Comparison of ENCODE assay signal across 23 cellular contexts in genomic region chr3:42886294-42886822, GRCh38. TPM values are rescaled to one million over a fixed set of nuclear protein-coding genes. Genes with fewer than 3 reads are reported as not detected.
A peak's percentile ranks its signal among the peaks of the same experiment; 100 is the strongest.
DNase-seq lines count a peak whose midpoint lies in the region; ATAC-seq, FAIRE-seq and TF ChIP-seq lines count a peak whose summit lies in the region.
"Had no signal": no experiment of that assay in that cellular context is flagged by ENCODE, and none has a peak within 500 bp of the region (broad histone marks: within the 10 kb centered on the region; RNA-seq: fewer than 3 reads in every experiment).

No MANE protein-coding gene starts in this region.

- H2BK120ac ChIP-seq in mesendoderm (ENCODE audit: low read depth, low read length), result no peak overlapping the region

- H3K4me2 ChIP-seq in mammary epithelial cell (ENCODE audit: insufficient read depth, low read depth, low read length) (no peak overlapping the region), K562 (ENCODE audit: insufficient read depth, low read length) (no peak overlapping the region), mesendoderm (ENCODE audit: low read length) (no peak overlapping the region)
- H3K4me2 ChIP-seq: BLaER1 had no signal

- H4K5ac ChIP-seq in mesendoderm (ENCODE audit: low read length), result no peak overlapping the region

- in situ Hi-C loops in mammary epithelial cell (cut with MboI; ENCODE audit: low sequenced_read_pairs in 2 of 2), result no loop called here
- in situ Hi-C loops in K562 (cut with MboI), result no loop called here

- DNase-seq in mammary epithelial cell (peak; percentile 61), MCF 10A (ENCODE audit: unreplicated experiment) (no peak), NCI-H69 (lab: John Stamatoyannopoulos, UW) (peak; percentile 5), K562 (ENCODE audit: extremely low read depth in 1 of 4, low spot score in 3 of 4) (no peak), mesendoderm (peak; percentile 81), HEK293T (ENCODE audit: extremely low spot score) (no peak)
- DNase-seq in activated T-helper 1 cell treated with anti-CD3 and anti-CD28 coated beads, Interleukin-12 subunit alpha, Interleukin-12 subunit beta, Interleukin-2, Interleukin-4 antibody, amounts not matched to agents 30 ng/mL and 10 ng/mL and 1 ng/mL, durations not matched to agents 14 hours and 24 hours and 36 hours (ENCODE audit: low spot score), result no peak
- DNase-seq: 8988T; CD4-positive, alpha-beta memory T cell; DMS153; DMS79; GF-D8; HCEC 1CT; HFFc6; IMR-90; KBM-7 had no signal

- peaks cover under 1% of the 10 kb centered on the region for H3K4me1 Mint-ChIP-seq in MCF 10A (ENCODE audit: insufficient read depth, unreplicated experiment)
- H3K4me1 Mint-ChIP-seq in activated T-helper 1 cell treated with anti-CD3 and anti-CD28 coated beads, Interleukin-12 subunit alpha, Interleukin-12 subunit beta, Interleukin-2, Interleukin-4 antibody, amounts not matched to agents 30 ng/mL and 10 ng/mL and 1 ng/mL, durations not matched to agents 14 hours and 24 hours and 36 hours (ENCODE audit: low read depth), result peaks cover 11% of the 10 kb centered on the region

- H3K79me2 ChIP-seq in mammary epithelial cell (ENCODE audit: insufficient read depth, low read length), result no peaks in the 10 kb centered on the region
- H3K79me2 ChIP-seq in K562 (ENCODE audit: control insufficient read depth, insufficient read depth, low read length), result no peaks in the 10 kb centered on the region
- H3K79me2 ChIP-seq in mesendoderm (ENCODE audit: control insufficient read depth, insufficient read depth, low read length), result no peaks in the 10 kb centered on the region

- intact Hi-C loops in mammary epithelial cell (cut with micrococcal nuclease) (no loop called here), MCF 10A (cut with micrococcal nuclease) (no loop called here), K562 (cut with micrococcal nuclease) (loop anchor here (10.0 kb wide), 1 partner anchor 312 kb away; no protein-coding TSS in a partner anchor)
- intact Hi-C loops in activated T-helper 1 cell treated with anti-CD3 and anti-CD28 coated beads, Interleukin-12 subunit alpha, Interleukin-12 subunit beta, Interleukin-2, Interleukin-4 antibody, amounts not matched to agents 30 ng/mL and 10 ng/mL and 1 ng/mL, durations not matched to agents 14 hours and 24 hours and 36 hours (cut with micrococcal nuclease), result loop anchor here (10.0 kb wide), 1 partner anchor 642 kb away; no protein-coding TSS in a partner anchor

- H3K9me3 Mint-ChIP-seq in MCF 10A (ENCODE audit: unreplicated experiment), result no peaks in the 10 kb centered on the region
- no peaks in the 10 kb centered on the region for H3K9me3 Mint-ChIP-seq in activated T-helper 1 cell treated with anti-CD3 and anti-CD28 coated beads, Interleukin-12 subunit alpha, Interleukin-12 subunit beta, Interleukin-2, Interleukin-4 antibody, amounts not matched to agents 30 ng/mL and 10 ng/mL and 1 ng/mL, durations not matched to agents 14 hours and 24 hours and 36 hours
- H3K9me3 Mint-ChIP-seq: CD4-positive, alpha-beta memory T cell; HFFc6 had no signal

- H3K27me3 Mint-ChIP-seq in MCF 10A (ENCODE audit: insufficient read depth, unreplicated experiment), result peaks cover 35% of the 10 kb centered on the region
- H3K27me3 Mint-ChIP-seq in activated T-helper 1 cell treated with anti-CD3 and anti-CD28 coated beads, Interleukin-12 subunit alpha, Interleukin-12 subunit beta, Interleukin-2, Interleukin-4 antibody, amounts not matched to agents 30 ng/mL and 10 ng/mL and 1 ng/mL, durations not matched to agents 14 hours and 24 hours and 36 hours (ENCODE audit: insufficient read depth), result peaks cover 13% of the 10 kb centered on the region

- no peak for TF ChIP-seq RAD21 in K562 (CRISPR knock-in tag; conservative IDR thresholded peaks at IDR 0.05 in 1 of 2, IDR thresholded peaks at IDR 0.05 in 1 of 2)

- BruUV-seq in mammary epithelial cell (replicated peaks; lab: Mats Ljungman, UMichigan) (no TSS peak), MCF 10A (replicated peaks; lab: Mats Ljungman, UMichigan) (no TSS peak), K562 (replicated peaks; lab: Mats Ljungman, UMichigan) (no TSS peak)

- no peak overlapping the region for H4K8ac ChIP-seq in mesendoderm (ENCODE audit: low read depth, low read length)

- no peaks in the 10 kb centered on the region for H3K79me1 ChIP-seq in mesendoderm (ENCODE audit: low read length)

- ATAC-seq in K562, result no peak
- no peak for ATAC-seq in HG02852 (IDR thresholded peaks at IDR 0.05; ENCODE audit: unreplicated experiment)

- no peaks in the 10 kb centered on the region for H3K9me1 ChIP-seq in K562 (ENCODE audit: control insufficient read depth, insufficient read depth, low read length)

- CTCF ChIA-PET in mammary epithelial cell (lab: Charles Lee; ENCODE audit: low non-redundant PET) (no interaction called here), MCF 10A (lab: Yijun Ruan, JAX) (no interaction called here), K562 (lab: Yijun Ruan, JAX; ENCODE audit: low intra/inter-chr PET ratio) (no interaction called here), HEK293T (lab: Yijun Ruan, JAX) (no interaction called here)

- POLR2A ChIA-PET in MCF 10A (lab: Yijun Ruan, JAX), result no interaction called here
- POLR2A ChIA-PET in K562 (lab: Yijun Ruan, JAX), result no interaction called here
- POLR2A ChIA-PET in HEK293T (lab: Yijun Ruan, JAX), result no interaction called here

- no peak overlapping the region for H3K27ac Mint-ChIP-seq in MCF 10A (ENCODE audit: low read depth, unreplicated experiment)
- no peak overlapping the region for H3K27ac Mint-ChIP-seq in activated T-helper 1 cell treated with anti-CD3 and anti-CD28 coated beads, Interleukin-12 subunit alpha, Interleukin-12 subunit beta, Interleukin-2, Interleukin-4 antibody, amounts not matched to agents 30 ng/mL and 10 ng/mL and 1 ng/mL, durations not matched to agents 14 hours and 24 hours and 36 hours
- H3K27ac Mint-ChIP-seq: CD14-positive monocyte; CD4-positive, alpha-beta memory T cell; HFFc6 had no signal

- H3K4ac ChIP-seq in mesendoderm (ENCODE audit: low read depth, low read length), result no peak overlapping the region

- no peak overlapping the region for H3K9ac ChIP-seq in mammary epithelial cell (ENCODE audit: insufficient read depth, low read length)
- no peak overlapping the region for H3K9ac ChIP-seq in K562 (ENCODE audit: insufficient read depth in 1 of 2, low read depth in 2 of 2, low read length in 2 of 2)
- H3K9ac ChIP-seq in mesendoderm (ENCODE audit: low read length), result no peak overlapping the region
- H3K9ac ChIP-seq: BLaER1 had no signal

- H3K18ac ChIP-seq in mesendoderm (ENCODE audit: low read length), result no peak overlapping the region

- H3K4me3 ChIP-seq in mammary epithelial cell (replicated peaks in 1 of 3; ENCODE audit: insufficient read depth in 1 of 3, low read depth in 2 of 3, low read length in 3 of 3), result no peak overlapping the region
- no peak overlapping the region for H3K4me3 ChIP-seq in K562
- no peak overlapping the region for H3K4me3 ChIP-seq in mesendoderm (ENCODE audit: low read length)
- H3K4me3 ChIP-seq: BLaER1 had no signal

- H3K4me1 ChIP-seq in mammary epithelial cell (ENCODE audit: insufficient read depth, low read length) (peaks cover 1% of the 10 kb centered on the region), K562 (replicated peaks in 1 of 2; ENCODE audit: control insufficient read depth in 2 of 2, insufficient read depth in 2 of 2, low read length in 2 of 2) (0 out of 5 replicates have a peak, but pooled peaks cover 0 to under 1% of the 10 kb centered on the region in 2 experiments), mesendoderm (ENCODE audit: control insufficient read depth, low read depth, low read length) (peaks cover 23% of the 10 kb centered on the region)

- TF ChIP-seq POLR2A in K562 (conservative IDR thresholded peaks at IDR 0.05), result no peak

- H3K9me3 ChIP-seq in mammary epithelial cell (replicated peaks; ENCODE audit: insufficient read depth, low read length) (no peaks in the 10 kb centered on the region), K562 (replicated peaks; ENCODE audit: control insufficient read depth, insufficient read depth, low read depth, low read length) (no peaks in the 10 kb centered on the region)
- H3K9me3 ChIP-seq: BLaER1 had no signal

- H2AFZ ChIP-seq in mammary epithelial cell (ENCODE audit: low read depth, low read length), result no peak overlapping the region
- no peak overlapping the region for H2AFZ ChIP-seq in K562 (ENCODE audit: low read depth, low read length)

- H2AK5ac ChIP-seq in mesendoderm (ENCODE audit: low read length), result no peak overlapping the region

- dilution Hi-C loops in mammary epithelial cell (cut with HindIII; ENCODE audit: low sequenced_read_pairs), result no loop called here

- H2BK15ac ChIP-seq in mesendoderm (replicated peaks; ENCODE audit: low read depth), result no peak overlapping the region

- TF ChIP-seq EP300 in K562 (IDR thresholded peaks at IDR 0.05; ENCODE audit: low read length), result no peak

- no peaks in the 10 kb centered on the region for H4K20me1 ChIP-seq in mammary epithelial cell (ENCODE audit: insufficient read depth, low read length)
- H4K20me1 ChIP-seq in K562 (replicated peaks; ENCODE audit: control insufficient read depth, insufficient read depth, low read length), result no peaks in the 10 kb centered on the region
- H4K20me1 ChIP-seq: BLaER1 had no signal

- H3K56ac ChIP-seq in mesendoderm (ENCODE audit: low read length), result no peak overlapping the region

- H3K36me3 ChIP-seq in mammary epithelial cell (ENCODE audit: insufficient read depth, low read length) (no peaks in the 10 kb centered on the region), K562 (ENCODE audit: control insufficient read depth, insufficient read depth, low read length) (no peaks in the 10 kb centered on the region), mesendoderm (ENCODE audit: control insufficient read depth, insufficient read depth, low read length) (no peaks in the 10 kb centered on the region)
- H3K36me3 ChIP-seq: BLaER1 had no signal

- H3K4me3 Mint-ChIP-seq in MCF 10A (ENCODE audit: unreplicated experiment), result no peak overlapping the region
- H3K4me3 Mint-ChIP-seq in activated T-helper 1 cell treated with anti-CD3 and anti-CD28 coated beads, Interleukin-12 subunit alpha, Interleukin-12 subunit beta, Interleukin-2, Interleukin-4 antibody, amounts not matched to agents 30 ng/mL and 10 ng/mL and 1 ng/mL, durations not matched to agents 14 hours and 24 hours and 36 hours, result no peak overlapping the region
- H3K4me3 Mint-ChIP-seq: CD14-positive monocyte; CD4-positive, alpha-beta memory T cell; HFFc6 had no signal

- no peak overlapping the region for H2BK5ac ChIP-seq in mesendoderm (ENCODE audit: low read length)

- no peaks in the 10 kb centered on the region for H3K36me3 Mint-ChIP-seq in MCF 10A (ENCODE audit: insufficient read depth, unreplicated experiment)
- no peaks in the 10 kb centered on the region for H3K36me3 Mint-ChIP-seq in activated T-helper 1 cell treated with anti-CD3 and anti-CD28 coated beads, Interleukin-12 subunit alpha, Interleukin-12 subunit beta, Interleukin-2, Interleukin-4 antibody, amounts not matched to agents 30 ng/mL and 10 ng/mL and 1 ng/mL, durations not matched to agents 14 hours and 24 hours and 36 hours (ENCODE audit: low read depth)
- H3K36me3 Mint-ChIP-seq: CD14-positive monocyte; CD4-positive, alpha-beta memory T cell had no signal

- WGBS in mammary epithelial cell (ENCODE audit: low coverage, missing lambda C conversion rate), result 25% methylated on average over 1 of the region's 1 CpG
- 0% methylated on average over 1 of the region's 1 CpG for WGBS in K562 (ENCODE audit: insufficient coverage, low coverage, missing lambda C conversion rate)
- no CpG with 5 or more reads among the region's 1 CpG for WGBS in mesendoderm (ENCODE audit: extremely low coverage, insufficient coverage, low lambda C conversion rate)

- no peak for FAIRE-seq in K562 (lab: Jason Lieb, UNC)

- H3K27ac ChIP-seq in mammary epithelial cell (ENCODE audit: insufficient read depth, low read depth, low read length) (no peak overlapping the region), K562 (ENCODE audit: extremely low read depth, low read depth, low read length) (no peak overlapping the region), mesendoderm (ENCODE audit: low read depth, low read length) (no peak overlapping the region)
- H3K27ac ChIP-seq: BLaER1 had no signal

- TF ChIP-seq CTCF in mammary epithelial cell (conservative IDR thresholded peaks at IDR 0.05 in 1 of 2, IDR thresholded peaks at IDR 0.05 in 1 of 2; ENCODE audit: extremely low read depth in 1 of 2, insufficient read depth in 1 of 2, low read depth in 1 of 2, low read length in 2 of 2) (no peak), MCF 10A (IDR thresholded peaks at IDR 0.05; ENCODE audit: unreplicated experiment) (no peak), K562 (IDR thresholded peaks at IDR 0.05 in 2 of 3, conservative IDR thresholded peaks at IDR 0.05 in 1 of 3; ENCODE audit: insufficient read depth in 2 of 3, low read depth in 1 of 3, low read length in 3 of 3) (no peak)

- no peak overlapping the region for H3K23ac ChIP-seq in mesendoderm (ENCODE audit: low read length)

- H3K27me3 ChIP-seq in mammary epithelial cell (ENCODE audit: insufficient read depth, low read length) (no peaks in the 10 kb centered on the region), K562 (ENCODE audit: control insufficient read depth in 2 of 2, insufficient read depth in 2 of 2, low read length in 2 of 2) (peaks cover 3 to 6% of the 10 kb centered on the region in 2 experiments; a peak in 2 of 5 replicates), mesendoderm (ENCODE audit: insufficient read depth, low read length, poor library complexity) (no peaks in the 10 kb centered on the region)
- H3K27me3 ChIP-seq: BLaER1 had no signal

RNA-seq across cellular contexts. Expression of gene CYP8B1, which starts 10.7 kb away (rescaled TPM):
- total RNA-seq in mammary epithelial cell (not detected), MCF 10A (2022) (not detected in 2 replicates), K562 (2014; rRNA removed) (not detected in 2 replicates), K562 (2014; rRNA removed; fragmentation: Illumina TruSeq; extraction: Trizol) (not detected in 2 replicates), K562 (2015; rRNA removed; fragmentation: Illumina TruSeq; extraction: Trizol) (not detected in 2 replicates), K562 (2021) (0.04 and 0.13 TPM in 2 replicates)
- polyA plus RNA-seq in mammary epithelial cell (not detected), K562 (2011; rRNA removed) (not detected in 2 replicates), K562 (2014; fragmentation: Illumina TruSeq; extraction: Trizol) (not detected in 2 replicates), K562 (2014; fragmentation: Nextera tagmentation; extraction: Ambion mirVana) (not detected), K562 (2014; rRNA removed) (not detected in 2 replicates)
- polyA minus RNA-seq in mammary epithelial cell, result not detected
- total RNA-seq in K562 (2011; cell fraction: chromatin; rRNA removed; ENCODE audit: low replicate concordance), result not detected in 2 replicates
- not detected in 2 replicates for total RNA-seq in K562 (2011; cell fraction: nucleolus; rRNA removed)
- total RNA-seq in K562 (2011; cell fraction: nucleoplasm; rRNA removed), result not detected in 2 replicates
- not detected in 2 replicates for polyA plus RNA-seq in K562 (2011; cell fraction: cytosol; rRNA removed)
- not detected in 2 replicates for polyA plus RNA-seq in K562 (2011; cell fraction: nucleus; rRNA removed)
- not detected in 2 replicates for polyA plus RNA-seq in K562 (2012)
- not detected in 2 replicates for polyA minus RNA-seq in K562 (2011; rRNA and poly(A)+ RNA removed)
- not detected in 2 replicates for polyA minus RNA-seq in K562 (2011; cell fraction: cytosol; rRNA and poly(A)+ RNA removed)
- not detected in 2 replicates for polyA minus RNA-seq in K562 (2011; cell fraction: nucleus; rRNA and poly(A)+ RNA removed)
- 0.01 TPM for polyA plus RNA-seq in mesendoderm (2013, experiment 1 of 2)
- not detected for polyA plus RNA-seq in mesendoderm (2013, experiment 2 of 2)
- total RNA-seq in activated T-helper 1 cell treated with anti-CD3 and anti-CD28 coated beads, Interleukin-12 subunit alpha, Interleukin-12 subunit beta, Interleukin-2, Interleukin-4 antibody, amounts not matched to agents 30 ng/mL and 10 ng/mL and 1 ng/mL, durations not matched to agents 14 hours and 24 hours and 36 hours, result not detected in 2 replicates
- total RNA-seq: A673; CD4-positive, alpha-beta memory T cell; H4; HFFc6; HT1080; IMR-90 had no signal
- polyA plus RNA-seq: AG04450; CD14-positive monocyte; CD4-positive, alpha-beta memory T cell; IMR-90 had no signal

RNA-seq across cellular contexts. Expression of gene ZNF662, which starts 19.6 kb away (rescaled TPM):
- total RNA-seq in mammary epithelial cell, result 1 to 10 TPM in 1 of 2 donors, under 1 TPM in 1; 0.47 to 3.8 TPM
- polyA plus RNA-seq in mammary epithelial cell, result 0.12 TPM
- not detected for polyA minus RNA-seq in mammary epithelial cell
- not detected in 2 replicates for total RNA-seq in MCF 10A (2022)
- total RNA-seq in K562 (2011; cell fraction: chromatin; rRNA removed; ENCODE audit: low replicate concordance), result 0.32 and 0.67 TPM in 2 replicates
- total RNA-seq in K562 (2011; cell fraction: nucleolus; rRNA removed), result 0.17 and 0.39 TPM in 2 replicates
- total RNA-seq in K562 (2011; cell fraction: nucleoplasm; rRNA removed), result 0.29 and 0.31 TPM in 2 replicates
- 0.20 and 0.27 TPM in 2 replicates for total RNA-seq in K562 (2014; rRNA removed)
- total RNA-seq in K562 (2014; rRNA removed; fragmentation: Illumina TruSeq; extraction: Trizol), result 0.18 and 0.32 TPM in 2 replicates
- total RNA-seq in K562 (2015; rRNA removed; fragmentation: Illumina TruSeq; extraction: Trizol), result 0.33 and 0.49 TPM in 2 replicates
- 0.55 and 0.63 TPM in 2 replicates for total RNA-seq in K562 (2021)
- 0.13 and 0.30 TPM in 2 replicates for polyA plus RNA-seq in K562 (2011; rRNA removed)
- polyA plus RNA-seq in K562 (2011; cell fraction: cytosol; rRNA removed), result 0.10 and 0.15 TPM in 2 replicates
- polyA plus RNA-seq in K562 (2011; cell fraction: nucleus; rRNA removed), result 0.55 and 0.61 TPM in 2 replicates
- 0.64 and 1.8 TPM in 2 replicates for polyA plus RNA-seq in K562 (2012)
- polyA plus RNA-seq in K562 (2014; fragmentation: Illumina TruSeq; extraction: Trizol), result 0.21 and 0.37 TPM in 2 replicates
- under 1 TPM; 0.07 to 0.22 TPM for polyA plus RNA-seq in K562 (2014; fragmentation: Nextera tagmentation; extraction: Ambion mirVana)
- polyA plus RNA-seq in K562 (2014; rRNA removed), result 0.03 and 0.28 TPM in 2 replicates
- 0.14 and 0.39 TPM in 2 replicates for polyA minus RNA-seq in K562 (2011; rRNA and poly(A)+ RNA removed)
- not detected in 2 replicates for polyA minus RNA-seq in K562 (2011; cell fraction: cytosol; rRNA and poly(A)+ RNA removed)
- 0.13 and 0.44 TPM in 2 replicates for polyA minus RNA-seq in K562 (2011; cell fraction: nucleus; rRNA and poly(A)+ RNA removed)
- polyA plus RNA-seq in mesendoderm (2013, experiment 1 of 2), result 0.10 TPM
- 0.08 TPM for polyA plus RNA-seq in mesendoderm (2013, experiment 2 of 2)
- 0.23 and 0.47 TPM in 2 replicates for total RNA-seq in activated T-helper 1 cell treated with anti-CD3 and anti-CD28 coated beads, Interleukin-12 subunit alpha, Interleukin-12 subunit beta, Interleukin-2, Interleukin-4 antibody, amounts not matched to agents 30 ng/mL and 10 ng/mL and 1 ng/mL, durations not matched to agents 14 hours and 24 hours and 36 hours
- total RNA-seq: A673, HT1080 had no signal
- polyA plus RNA-seq: CD14-positive monocyte had no signal

Comparison
In these comparisons a context has a peak if more than half of its experiments do, and no peak if none do; other contexts are left out.
1. DNase-seq: peak in mammary epithelial cell (single experiment), NCI-H69 (single experiment) and mesendoderm (single experiment); none in MCF 10A (single experiment), K562 (0 of 4), HEK293T (single experiment) and activated T-helper 1 cell treated with anti-CD3 and anti-CD28 coated beads, Interleukin-12 subunit alpha, Interleukin-12 subunit beta, Interleukin-2, Interleukin-4 antibody, amounts not matched to agents 30 ng/mL and 10 ng/mL and 1 ng/mL, durations not matched to agents 14 hours and 24 hours and 36 hours (single experiment).
2. intact Hi-C loops: an anchor here in K562 (10.0 kb wide) and activated T-helper 1 cell treated with anti-CD3 and anti-CD28 coated beads, Interleukin-12 subunit alpha, Interleukin-12 subunit beta, Interleukin-2, Interleukin-4 antibody, amounts not matched to agents 30 ng/mL and 10 ng/mL and 1 ng/mL, durations not matched to agents 14 hours and 24 hours and 36 hours (10.0 kb wide); none called in mammary epithelial cell and MCF 10A.